8 cellular contexts compared by ENCODE assay signal in genomic region chr1:47997289-47998200, GRCh38. TPM values are rescaled to one million over a fixed set of nuclear protein-coding genes. Genes with fewer than 3 reads are reported as not detected.
DNase-seq lines count a peak whose midpoint lies in the region; ATAC-seq and TF ChIP-seq lines count a peak whose summit lies in the region.

Gene TRABD2B (minus strand): TSS chr1:47997385.

- H3K4me1 ChIP-seq in esophagus (ENCODE audit: control insufficient read depth in 2 of 2, insufficient read depth in 2 of 2, low read length in 1 of 2) (peaks cover 0 to 2% of the 10 kb centered on the region in 2 donors), mucosa of rectum (ENCODE audit: control insufficient read depth in 2 of 2, insufficient read depth in 2 of 2, low read length in 2 of 2) (peaks cover 0 to 2% of the 10 kb centered on the region in 2 donors)

- peak; percentile 97 for TF ChIP-seq CTCF in 22Rv1 (IDR thresholded peaks at IDR 0.05)

- ATAC-seq in GM18498 (IDR thresholded peaks at IDR 0.05; ENCODE audit: unreplicated experiment) (peak; percentile 90), HG03045 (IDR thresholded peaks at IDR 0.05; ENCODE audit: unreplicated experiment) (peak; percentile 75)

- H3K9me3 ChIP-seq in esophagus (ENCODE audit: control insufficient read depth in 2 of 2, insufficient read depth in 1 of 2, low read depth in 1 of 2, low read length in 1 of 2) (no peaks in the 10 kb centered on the region), mucosa of rectum (ENCODE audit: control insufficient read depth in 2 of 2, low read length in 2 of 2) (no peaks in the 10 kb centered on the region)

- peak within 1 kb of the TSS; percentile 24 to 56 for H3K9ac ChIP-seq in mucosa of rectum (ENCODE audit: low read depth in 1 of 2, low read length in 2 of 2)

- DNase-seq in NCI-H82 treated with DMSO at 0.1 percent for 48 hours (lab: John Stamatoyannopoulos, UW; ENCODE audit: unreplicated experiment), result peak; percentile 17
- DNase-seq in activated T-cell treated with anti-CD3 and anti-CD28 coated beads for 24 hours (ENCODE audit: low read depth), result peak; percentile 48
- peak; percentile 53 for DNase-seq in stimulated activated CD8-positive, alpha-beta memory T cell treated with anti-CD3 and anti-CD28 coated beads, Interleukin-4, amount 100 ng/mL, for 24 hours (ENCODE audit: low read depth)

- peak within 1 kb of the TSS; percentile 41 to 48 for H3K4me3 ChIP-seq in esophagus (ENCODE audit: low read depth in 1 of 2, low read length in 2 of 2)
- H3K4me3 ChIP-seq in mucosa of rectum (ENCODE audit: low read length in 2 of 2), result peak within 1 kb of the TSS; percentile 48 to 57

- WGBS in esophagus, 2 donors, result 5 to 6% methylated on average over 38 to 71 of the region's 86 CpGs

- H3K27me3 ChIP-seq in esophagus (ENCODE audit: control insufficient read depth in 1 of 2, insufficient read depth in 2 of 2, low read length in 2 of 2) (no peaks in the 10 kb centered on the region), mucosa of rectum (ENCODE audit: control insufficient read depth in 2 of 2, insufficient read depth in 2 of 2, low read length in 2 of 2) (peaks cover 8 to 20% of the 10 kb centered on the region in 2 donors)

- no peak within 1 kb of the TSS for H3K27ac ChIP-seq in 22Rv1
- peak within 1 kb of the TSS; percentile 48 to 60 for H3K27ac ChIP-seq in esophagus (ENCODE audit: low read depth in 2 of 2, low read length in 1 of 2)
- peak within 1 kb of the TSS; percentile 32 to 40 for H3K27ac ChIP-seq in mucosa of rectum (ENCODE audit: low read depth in 2 of 2, low read length in 2 of 2)

- no peaks in the 10 kb centered on the region for H3K36me3 ChIP-seq in esophagus (ENCODE audit: control insufficient read depth in 2 of 2, insufficient read depth in 2 of 2, low read length in 1 of 2)
- no peaks in the 10 kb centered on the region for H3K36me3 ChIP-seq in mucosa of rectum (ENCODE audit: control insufficient read depth in 2 of 2, insufficient read depth in 2 of 2, low read length in 2 of 2)

RNA-seq across cellular contexts. Expression of gene TRABD2B, which starts in this region (rescaled TPM):
- polyA plus RNA-seq in esophagus, result under 1 TPM; 0.24 to 0.34 TPM
